9 cellular contexts compared by ENCODE assay signal in the genomic region with DNA sequence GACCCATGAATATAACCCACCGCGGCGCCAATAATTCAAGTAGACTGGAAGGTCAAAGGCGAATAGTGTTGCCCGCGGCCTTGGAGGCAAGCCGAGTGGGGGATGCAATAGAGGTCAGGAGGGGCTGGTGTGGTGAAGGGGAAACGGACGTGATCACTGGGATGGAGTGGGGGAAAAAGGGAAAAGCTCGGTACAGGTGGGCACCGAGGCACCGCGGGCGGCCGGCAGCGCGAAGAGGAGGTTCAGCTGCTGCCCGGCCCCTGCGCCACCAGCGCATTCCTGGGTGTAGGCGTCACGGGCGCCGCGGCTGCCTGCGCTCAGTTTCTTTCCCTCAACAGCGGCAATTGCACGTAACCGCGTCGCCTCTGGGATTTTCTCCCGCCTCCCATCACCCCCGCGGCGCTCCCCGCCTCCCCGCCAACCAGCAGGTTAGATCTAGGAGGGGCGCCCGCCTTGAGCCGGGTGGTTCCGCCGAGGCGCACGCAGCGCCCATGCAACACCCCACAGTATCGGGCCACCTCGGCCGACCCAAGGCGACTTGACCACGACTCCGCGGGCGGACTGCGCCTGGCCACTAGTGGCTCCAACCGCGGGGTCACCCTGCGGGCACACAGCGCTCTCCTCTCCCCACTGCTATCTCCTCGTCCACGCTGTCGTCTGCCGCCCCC. TPM values are rescaled to one million over a fixed set of nuclear protein-coding genes. Genes with fewer than 3 reads are reported as not detected.
A peak's percentile ranks its signal among the peaks of the same experiment; 100 is the strongest.
DNase-seq lines count a peak whose midpoint lies in the region; ATAC-seq, FAIRE-seq and TF ChIP-seq lines count a peak whose summit lies in the region.
"Had no signal": no experiment of that assay in that cellular context is flagged by ENCODE, and none has a peak within 500 bp of the region (broad histone marks: within the 10 kb centered on the region; RNA-seq: fewer than 3 reads in every experiment).

No MANE protein-coding gene starts in this region.

- no peak overlapping the region for H2AFZ ChIP-seq in SK-N-SH (ENCODE audit: low read depth)

- peak overlapping the region; percentile 90 to 92 for H3K27ac ChIP-seq in SK-N-SH (ENCODE audit: low read depth in 2 of 2, low read length in 1 of 2)

- H3K27me3 ChIP-seq in SK-N-SH (ENCODE audit: insufficient read depth) = no peaks in the 10 kb centered on the region

- no peak for TF ChIP-seq RAD21 in SK-N-SH (IDR thresholded peaks at IDR 0.05; ENCODE audit: low read length)

- H3K36me3 ChIP-seq in SK-N-SH (replicated peaks in 1 of 2; ENCODE audit: control insufficient read depth in 1 of 2, insufficient read depth in 2 of 2, low read length in 1 of 2) = peaks cover 29% of the 10 kb centered on the region in 2 experiments

- H3K9me3 ChIP-seq in SK-N-SH = no peaks in the 10 kb centered on the region

- CTCF ChIA-PET in SK-N-SH (lab: Yijun Ruan, JAX) = interaction anchor here (0.7 to 2.1 kb wide), 9 partner anchors 9 to 890 kb away, joined by 3 to 16 read pairs (median 5); no protein-coding TSS in a partner anchor
- CTCF ChIA-PET in activated CD8-positive, alpha-beta T cell treated with anti-CD3 and anti-CD28 coated beads, Interleukin-2, amount 10 ng/mL, durations not matched to agents 7 days and 5 days (lab: Charles Lee) = no interaction called here

- under 1% methylated on average over 61 of the region's 62 CpGs for WGBS in SK-N-SH (ENCODE audit: low lambda C conversion rate)

- H3K9me2 ChIP-seq in SK-N-SH = no peaks in the 10 kb centered on the region

- peak; percentile 23 for FAIRE-seq in HTR-8/SVneo (lab: Jason Lieb, UNC)

- peak overlapping the region; percentile 95 for H3K4me2 ChIP-seq in SK-N-SH

- POLR2A ChIA-PET in SK-N-SH (lab: Yijun Ruan, JAX) = interaction anchor here (0.8 to 1.3 kb wide), 2 partner anchors 512 to 899 kb away, joined by 3 to 8 read pairs; no protein-coding TSS in a partner anchor
- POLR2A ChIA-PET in activated CD8-positive, alpha-beta T cell treated with anti-CD3 and anti-CD28 coated beads, Interleukin-2, amount 10 ng/mL, durations not matched to agents 7 days and 5 days (lab: Charles Lee) = no interaction called here

- no peak for TF ChIP-seq CTCF in AG09309 (IDR thresholded peaks at IDR 0.05; ENCODE audit: control insufficient read depth, insufficient read depth, low read depth, low read length, missing control alignments)
- TF ChIP-seq CTCF in SK-N-SH (IDR thresholded peaks at IDR 0.05) = no peak; the same call in 1 of the 2 replicates
- TF ChIP-seq CTCF in nephron progenitor cell (IDR thresholded peaks at IDR 0.05) = no peak

- peaks cover 22% of the 10 kb centered on the region for H3K4me1 Mint-ChIP-seq in nephron progenitor cell
- H3K4me1 Mint-ChIP-seq in activated CD8-positive, alpha-beta T cell treated with anti-CD3 and anti-CD28 coated beads, Interleukin-2, amount 10 ng/mL, durations not matched to agents 7 days and 5 days (ENCODE audit: low read depth) = peaks cover 15% of the 10 kb centered on the region

- H3K27ac Mint-ChIP-seq in nephron progenitor cell = peak overlapping the region; percentile 95
- no peak overlapping the region for H3K27ac Mint-ChIP-seq in activated CD8-positive, alpha-beta T cell treated with anti-CD3 and anti-CD28 coated beads, Interleukin-2, amount 10 ng/mL, durations not matched to agents 7 days and 5 days

- peaks cover 5% of the 10 kb centered on the region for H3K36me3 Mint-ChIP-seq in nephron progenitor cell (ENCODE audit: low read depth)
- no peaks in the 10 kb centered on the region for H3K36me3 Mint-ChIP-seq in activated CD8-positive, alpha-beta T cell treated with anti-CD3 and anti-CD28 coated beads, Interleukin-2, amount 10 ng/mL, durations not matched to agents 7 days and 5 days (ENCODE audit: low read depth)

- H4K20me1 ChIP-seq in SK-N-SH (ENCODE audit: insufficient read depth) = peaks cover 51% of the 10 kb centered on the region

- H3K27me3 Mint-ChIP-seq in nephron progenitor cell (ENCODE audit: low read depth, poor library complexity) = peaks cover 3% of the 10 kb centered on the region
- H3K27me3 Mint-ChIP-seq in activated CD8-positive, alpha-beta T cell treated with anti-CD3 and anti-CD28 coated beads, Interleukin-2, amount 10 ng/mL, durations not matched to agents 7 days and 5 days (ENCODE audit: low read depth) = peaks cover 44% of the 10 kb centered on the region

- peak overlapping the region; percentile 99 for H3K9ac ChIP-seq in SK-N-SH

- TF ChIP-seq EP300 in SK-N-SH (IDR thresholded peaks at IDR 0.05; ENCODE audit: borderline replicate concordance in 1 of 2, low read depth in 1 of 2, low read length in 1 of 2) = no peak

- ATAC-seq in activated CD8-positive, alpha-beta T cell treated with anti-CD3 and anti-CD28 coated beads, Interleukin-2, amount 10 ng/mL, durations not matched to agents 7 days and 5 days = no peak
- ATAC-seq in HG03175 (IDR thresholded peaks at IDR 0.05; ENCODE audit: unreplicated experiment) = no peak
- ATAC-seq in GM18502 (IDR thresholded peaks at IDR 0.05; ENCODE audit: poor library complexity, unreplicated experiment) = no peak

- DNase-seq in AG09309 (ENCODE audit: low read depth) = no peak
- DNase-seq in HTR-8/SVneo (ENCODE audit: insufficient read length, low spot score) = no peak
- DNase-seq in SK-N-SH = peak; percentile 71
- peak; percentile 75 for DNase-seq in fibroblast of peridontal ligament (ENCODE audit: extremely low read depth)
- DNase-seq in nephron progenitor cell = peak; percentile 72
- DNase-seq in activated CD8-positive, alpha-beta T cell treated with anti-CD3 and anti-CD28 coated beads, Interleukin-2, amount 10 ng/mL, durations not matched to agents 7 days and 5 days = no peak

- peaks cover 22 to 31% of the 10 kb centered on the region in 2 experiments; a peak in 3 of 4 replicates for H3K4me1 ChIP-seq in SK-N-SH (ENCODE audit: control insufficient read depth in 1 of 2, insufficient read depth in 2 of 2, low read depth in 1 of 2, low read length in 1 of 2)

- H3K79me2 ChIP-seq in SK-N-SH (ENCODE audit: insufficient read depth) = peaks cover 65% of the 10 kb centered on the region

- H3F3A ChIP-seq in SK-N-SH (replicated peaks; ENCODE audit: insufficient read depth) = peaks cover 5% of the 10 kb centered on the region

- H3K9me3 Mint-ChIP-seq in nephron progenitor cell = no peaks in the 10 kb centered on the region
- H3K9me3 Mint-ChIP-seq in activated CD8-positive, alpha-beta T cell treated with anti-CD3 and anti-CD28 coated beads, Interleukin-2, amount 10 ng/mL, durations not matched to agents 7 days and 5 days (ENCODE audit: insufficient read depth) = no peaks in the 10 kb centered on the region
- H3K9me3 Mint-ChIP-seq: central memory CD8-positive, alpha-beta T cell had no signal

- peak overlapping the region; percentile 96 for H3K4me3 Mint-ChIP-seq in nephron progenitor cell
- no peak overlapping the region for H3K4me3 Mint-ChIP-seq in activated CD8-positive, alpha-beta T cell treated with anti-CD3 and anti-CD28 coated beads, Interleukin-2, amount 10 ng/mL, durations not matched to agents 7 days and 5 days
- H3K4me3 Mint-ChIP-seq: central memory CD8-positive, alpha-beta T cell had no signal

- H3K4me3 ChIP-seq in AG09309 (ENCODE audit: control insufficient read depth, low read depth, low read length) (peak overlapping the region; percentile 94), SK-N-SH (ENCODE audit: low read depth in 2 of 2, low read length in 1 of 2) (peak overlapping the region; percentile 90 to 98)

TF ChIP-seq in SK-N-SH, 30 proteins besides CTCF, POLR2A, EP300 and RAD21 (continues in another document):
- 0 out of 2 replicates have a peak, but pooled peaks have one; percentile 37 for TF ChIP-seq FOSL2 (IDR thresholded peaks at IDR 0.05; ENCODE audit: borderline replicate concordance, low read depth)
- TF ChIP-seq, protein P1, sequence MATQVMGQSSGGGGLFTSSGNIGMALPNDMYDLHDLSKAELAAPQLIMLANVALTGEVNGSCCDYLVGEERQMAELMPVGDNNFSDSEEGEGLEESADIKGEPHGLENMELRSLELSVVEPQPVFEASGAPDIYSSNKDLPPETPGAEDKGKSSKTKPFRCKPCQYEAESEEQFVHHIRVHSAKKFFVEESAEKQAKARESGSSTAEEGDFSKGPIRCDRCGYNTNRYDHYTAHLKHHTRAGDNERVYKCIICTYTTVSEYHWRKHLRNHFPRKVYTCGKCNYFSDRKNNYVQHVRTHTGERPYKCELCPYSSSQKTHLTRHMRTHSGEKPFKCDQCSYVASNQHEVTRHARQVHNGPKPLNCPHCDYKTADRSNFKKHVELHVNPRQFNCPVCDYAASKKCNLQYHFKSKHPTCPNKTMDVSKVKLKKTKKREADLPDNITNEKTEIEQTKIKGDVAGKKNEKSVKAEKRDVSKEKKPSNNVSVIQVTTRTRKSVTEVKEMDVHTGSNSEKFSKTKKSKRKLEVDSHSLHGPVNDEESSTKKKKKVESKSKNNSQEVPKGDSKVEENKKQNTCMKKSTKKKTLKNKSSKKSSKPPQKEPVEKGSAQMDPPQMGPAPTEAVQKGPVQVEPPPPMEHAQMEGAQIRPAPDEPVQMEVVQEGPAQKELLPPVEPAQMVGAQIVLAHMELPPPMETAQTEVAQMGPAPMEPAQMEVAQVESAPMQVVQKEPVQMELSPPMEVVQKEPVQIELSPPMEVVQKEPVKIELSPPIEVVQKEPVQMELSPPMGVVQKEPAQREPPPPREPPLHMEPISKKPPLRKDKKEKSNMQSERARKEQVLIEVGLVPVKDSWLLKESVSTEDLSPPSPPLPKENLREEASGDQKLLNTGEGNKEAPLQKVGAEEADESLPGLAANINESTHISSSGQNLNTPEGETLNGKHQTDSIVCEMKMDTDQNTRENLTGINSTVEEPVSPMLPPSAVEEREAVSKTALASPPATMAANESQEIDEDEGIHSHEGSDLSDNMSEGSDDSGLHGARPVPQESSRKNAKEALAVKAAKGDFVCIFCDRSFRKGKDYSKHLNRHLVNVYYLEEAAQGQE (IDR thresholded peaks at IDR 0.05; ENCODE audit: low read depth, low read length) = no peak
- 0 out of 2 replicates have a peak, but pooled peaks have one; percentile 17 for TF ChIP-seq TCF12 (IDR thresholded peaks at IDR 0.05)

RNA-seq across cellular contexts. Expression of a gene that starts 1.5 kb away (rescaled TPM):
- 49.7 and 56.7 TPM in 2 replicates for polyA plus RNA-seq in SK-N-SH (2012; rRNA removed)
- 39.1 and 50.9 TPM in 2 replicates for polyA plus RNA-seq in SK-N-SH (2012; cell fraction: cytosol; rRNA removed)
- 55.8 and 82.5 TPM in 2 replicates for polyA plus RNA-seq in SK-N-SH (2012; cell fraction: nucleus; rRNA removed)
- total RNA-seq in activated CD8-positive, alpha-beta T cell treated with anti-CD3 and anti-CD28 coated beads, Interleukin-2, amount 10 ng/mL, durations not matched to agents 7 days and 5 days = not detected

Comparison
In these comparisons a context has a peak if more than half of its experiments do, and no peak if none do; other contexts are left out.
1. DNase-seq: peak in SK-N-SH (single experiment), fibroblast of peridontal ligament (single experiment) and nephron progenitor cell (single experiment); none in AG09309 (single experiment), HTR-8/SVneo (single experiment) and activated CD8-positive, alpha-beta T cell treated with anti-CD3 and anti-CD28 coated beads, Interleukin-2, amount 10 ng/mL, durations not matched to agents 7 days and 5 days (single experiment).